16 cellular contexts compared by ENCODE assay signal in the genomic region with DNA sequence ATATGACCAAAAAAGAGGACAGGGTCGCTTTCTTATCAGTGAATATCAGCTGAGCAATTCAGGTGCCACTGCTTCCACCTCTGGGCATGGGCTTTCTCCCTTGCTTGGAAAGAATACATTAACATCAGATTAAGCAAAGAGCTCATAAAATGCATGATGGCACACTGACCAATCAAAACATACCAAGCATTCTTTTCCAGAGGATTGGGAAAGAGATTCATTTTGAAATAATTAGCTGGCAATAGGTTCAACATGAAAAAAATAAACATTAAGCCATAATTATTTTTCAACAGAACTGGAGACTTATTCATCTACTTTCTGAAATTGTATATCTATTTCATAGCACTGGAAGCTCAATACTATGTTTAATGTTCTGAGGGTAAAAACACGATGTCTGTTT. TPM values are rescaled to one million over a fixed set of nuclear protein-coding genes. Genes with fewer than 3 reads are reported as not detected.
DNase-seq lines count a peak whose midpoint lies in the region; ATAC-seq and TF ChIP-seq lines count a peak whose summit lies in the region.
"Had no signal": no experiment of that assay in that cellular context is flagged by ENCODE, and none has a peak within 500 bp of the region (broad histone marks: within the 10 kb centered on the region; RNA-seq: fewer than 3 reads in every experiment).

No MANE protein-coding gene starts in this region.

- H3K9me3 ChIP-seq in SJSA1 (replicated peaks) (no peaks in the 10 kb centered on the region), neural progenitor cell (ENCODE audit: low read depth) (no peaks in the 10 kb centered on the region)
- H3K9me3 ChIP-seq: gastrocnemius medialis, right lobe of liver had no signal

- H3K27me3 Mint-ChIP-seq in osteocyte (ENCODE audit: unreplicated experiment) (no peaks in the 10 kb centered on the region), neural progenitor cell (ENCODE audit: insufficient read depth, low read depth) (peaks cover 2% of the 10 kb centered on the region)

- H3K4me1 Mint-ChIP-seq in osteocyte (ENCODE audit: unreplicated experiment): peaks cover 52% of the 10 kb centered on the region
- no peaks in the 10 kb centered on the region for H3K4me1 Mint-ChIP-seq in neural progenitor cell
- H3K4me1 Mint-ChIP-seq: activated B cell treated with CpG ODN at 0.5 μM for 24 hours had no signal

- H3K4me1 ChIP-seq in SJSA1 (replicated peaks): peaks cover 44% of the 10 kb centered on the region
- H3K4me1 ChIP-seq in neural progenitor cell: no peaks in the 10 kb centered on the region
- H3K4me1 ChIP-seq: gastrocnemius medialis, right lobe of liver had no signal

- H4K20me1 ChIP-seq in neural progenitor cell (ENCODE audit: low read depth): no peaks in the 10 kb centered on the region

- H3F3A ChIP-seq in neural progenitor cell (ENCODE audit: low read depth): no peaks in the 10 kb centered on the region

- H3K4me2 ChIP-seq in neural progenitor cell: no peak overlapping the region

- H2AFZ ChIP-seq in neural progenitor cell (replicated peaks): no peak overlapping the region

- H3K9me3 Mint-ChIP-seq in osteocyte (ENCODE audit: unreplicated experiment) (peaks cover 19% of the 10 kb centered on the region), neural progenitor cell (peaks cover 6% of the 10 kb centered on the region)

- H3K27ac Mint-ChIP-seq in osteocyte (ENCODE audit: unreplicated experiment): peak overlapping the region; percentile 67
- H3K27ac Mint-ChIP-seq in neural progenitor cell: no peak overlapping the region
- H3K27ac Mint-ChIP-seq: activated B cell treated with CpG ODN at 0.5 μM for 24 hours; activated naive CD4-positive, alpha-beta T cell treated with anti-CD3 and anti-CD28 coated beads, Interleukin-2, amount 50 U/mL, for 24 hours had no signal

- H3K79me2 ChIP-seq in neural progenitor cell (ENCODE audit: low read depth): no peaks in the 10 kb centered on the region

- H3K27ac ChIP-seq in SJSA1 (peak overlapping the region; percentile 16), neural progenitor cell (no peak overlapping the region)
- H3K27ac ChIP-seq: gastrocnemius medialis, right lobe of liver had no signal

- peaks cover 7% of the 10 kb centered on the region for H3K36me3 Mint-ChIP-seq in osteocyte (ENCODE audit: unreplicated experiment)
- no peaks in the 10 kb centered on the region for H3K36me3 Mint-ChIP-seq in neural progenitor cell

- H3K4me3 Mint-ChIP-seq in osteocyte (ENCODE audit: unreplicated experiment): peak overlapping the region; percentile 37
- H3K4me3 Mint-ChIP-seq in neural progenitor cell: no peak overlapping the region
- H3K4me3 Mint-ChIP-seq: activated B cell treated with CpG ODN at 0.5 μM for 24 hours; activated naive CD4-positive, alpha-beta T cell treated with anti-CD3 and anti-CD28 coated beads, Interleukin-2, amount 50 U/mL, for 24 hours had no signal

- H3K9ac ChIP-seq in neural progenitor cell: no peak overlapping the region

- DNase-seq in EH (ENCODE audit: low read depth): peak; percentile 90
- DNase-seq in SJSA1 (ENCODE audit: low read depth in 1 of 2, low spot score in 2 of 2): peak in 1 of 2 experiments; percentile 73
- peak; percentile 92 for DNase-seq in fibroblast of gingiva (ENCODE audit: low read depth)
- DNase-seq in osteocyte (ENCODE audit: extremely low spot score, unreplicated experiment): no peak
- no peak for DNase-seq in NCI-H1436 (lab: John Stamatoyannopoulos, UW)
- DNase-seq in neural progenitor cell (ENCODE audit: low spot score): no peak
- DNase-seq in NCI-H1092 treated with DMSO at 0.1 percent for 48 hours (lab: John Stamatoyannopoulos, UW): no peak
- DNase-seq: activated B cell treated with CpG ODN at 0.5 μM for 24 hours; cortex of kidney; gastrocnemius medialis; MV-4-11; NCI-H2171 treated with DMSO at 0.1 percent for 48 hours; right lobe of liver; stimulated activated naive CD4-positive, alpha-beta T cell had no signal

- no peaks in the 10 kb centered on the region for H3K36me3 ChIP-seq in SJSA1
- H3K36me3 ChIP-seq in neural progenitor cell: no peaks in the 10 kb centered on the region
- H3K36me3 ChIP-seq: gastrocnemius medialis, right lobe of liver had no signal

- H3K27me3 ChIP-seq in SJSA1 (replicated peaks) (no peaks in the 10 kb centered on the region), neural progenitor cell (no peaks in the 10 kb centered on the region)
- H3K27me3 ChIP-seq: gastrocnemius medialis, right lobe of liver had no signal

- no peak for ATAC-seq in HG03095 (IDR thresholded peaks at IDR 0.05; ENCODE audit: unreplicated experiment)
- ATAC-seq: gastrocnemius medialis, right lobe of liver had no signal

- H3K4me3 ChIP-seq in SJSA1: no peak overlapping the region
- H3K4me3 ChIP-seq in neural progenitor cell: no peak overlapping the region
- H3K4me3 ChIP-seq: gastrocnemius medialis, right lobe of liver had no signal

- no peak for TF ChIP-seq CTCF in osteocyte (IDR thresholded peaks at IDR 0.05)
- TF ChIP-seq CTCF in neural progenitor cell (IDR thresholded peaks at IDR 0.05): no peak

RNA-seq across cellular contexts. Expression of gene TFAM, which starts 53.1 kb away (rescaled TPM):
- 26.8 and 30.4 TPM in 2 replicates for total RNA-seq in SJSA1 (2014; rRNA removed; shearing (Covaris generic))
- total RNA-seq in osteocyte: 19.6 and 22.3 TPM in 2 replicates
- total RNA-seq in neural progenitor cell (ENCODE audit: low replicate concordance): 44.9 and 61.2 TPM in 2 replicates

Comparison
In these comparisons a context has a peak if more than half of its experiments do, and no peak if none do; other contexts are left out.
1. DNase-seq: peak in EH (single experiment) and fibroblast of gingiva (single experiment); none in osteocyte (single experiment), NCI-H1436 (single experiment), neural progenitor cell (single experiment) and NCI-H1092 treated with DMSO at 0.1 percent for 48 hours (single experiment).